ENCODE assay signal across 8 cellular contexts in the genomic region with DNA sequence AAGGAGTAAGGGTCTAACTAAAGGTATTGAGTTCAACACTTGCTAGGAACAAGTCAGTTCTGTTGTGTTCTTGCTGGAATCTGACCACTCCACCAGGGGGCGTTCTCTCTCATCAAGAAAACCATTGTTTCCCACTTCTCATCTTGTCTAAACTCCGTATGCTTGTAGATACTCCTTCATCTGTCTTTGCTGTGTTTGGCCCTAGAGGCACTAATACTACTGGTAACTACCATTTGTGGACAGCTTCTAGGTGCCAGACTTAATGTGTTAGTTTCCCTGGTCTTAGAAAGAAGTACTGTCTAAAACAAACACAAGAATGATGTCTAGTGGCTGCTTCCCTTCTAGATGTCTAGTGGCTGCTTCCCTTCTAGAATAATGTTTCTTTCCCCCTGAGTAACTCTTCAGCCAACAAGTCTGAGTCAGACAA. TPM values are rescaled to one million over a fixed set of nuclear protein-coding genes. Genes with fewer than 3 reads are reported as not detected.
A peak's percentile ranks its signal among the peaks of the same experiment; 100 is the strongest.
DNase-seq lines count a peak whose midpoint lies in the region; ATAC-seq, FAIRE-seq and TF ChIP-seq lines count a peak whose summit lies in the region.

No MANE protein-coding gene starts in this region.

- H3K36me3 Mint-ChIP-seq in brain, result peaks cover 61% of the 10 kb centered on the region

- DNase-seq in A673 (ENCODE audit: low spot score), result peak; percentile 86
- peak; percentile 26 for DNase-seq in GM19239 (ENCODE audit: insufficient read length, low spot score)
- DNase-seq in NCI-H2107 treated with DMSO at 0.1 percent for 48 hours (lab: John Stamatoyannopoulos, UW; ENCODE audit: unreplicated experiment), result peak; percentile 55
- DNase-seq in UCSD-AML1 (lab: John Stamatoyannopoulos, UW; ENCODE audit: unreplicated experiment), result peak; percentile 62
- peak; percentile 72 for DNase-seq in iPS DF 6.9 (ENCODE audit: low read depth, low spot score)
- peak; percentile 81 for DNase-seq in spleen

- peaks cover 0 to 20% (median 12%) of the 10 kb centered on the region in 5 experiments for H3K9me3 Mint-ChIP-seq in brain

- CTCF ChIA-PET in A673 (lab: Charles Lee), result interaction anchor here (3.0 kb wide), 1 partner anchor 148 kb away, joined by 21 read pairs; no protein-coding TSS in a partner anchor

- no peaks in the 10 kb centered on the region for H3K4me1 Mint-ChIP-seq in brain

- H3K9me3 ChIP-seq in A673 (ENCODE audit: low read depth, low read length, poor library complexity, severe bottlenecking) (no peaks in the 10 kb centered on the region), iPS DF 6.9 (ENCODE audit: control insufficient read depth, insufficient read depth, low read length) (no peaks in the 10 kb centered on the region), spleen (peaks cover 3 to 22% (median 21%) of the 10 kb centered on the region in 8 donors)

- H3K27ac Mint-ChIP-seq in brain, result no peak overlapping the region

- H3K27ac ChIP-seq in A673 (ENCODE audit: low read depth, low read length, poor library complexity, severe bottlenecking), result no peak overlapping the region
- no peak overlapping the region for H3K27ac ChIP-seq in iPS DF 6.9 (ENCODE audit: low read length)
- no peak overlapping the region for H3K27ac ChIP-seq in spleen

- H3K4me3 ChIP-seq in A673 (ENCODE audit: low read depth, low read length, poor library complexity, severe bottlenecking), result no peak overlapping the region
- no peak overlapping the region for H3K4me3 ChIP-seq in iPS DF 6.9 (ENCODE audit: low read length)
- no peak overlapping the region for H3K4me3 ChIP-seq in spleen

- FAIRE-seq in GM19239 (lab: Jason Lieb, UNC), result peak; percentile 92

- intact Hi-C loops in A673 (cut with micrococcal nuclease; ENCODE audit: unreplicated experiment) (loop anchor here (1.0 to 10.0 kb wide), 2 partner anchors 148 to 469 kb away; no protein-coding TSS in a partner anchor), spleen (cut with DNase I; ENCODE audit: low total_unique reads) (loop anchor here (2.0 kb wide), 1 partner anchor 149 kb away; no protein-coding TSS in a partner anchor)

- TF ChIP-seq POLR2A in spleen (IDR thresholded peaks at IDR 0.05), result no peak

- no peak for ATAC-seq in HG02610 (IDR thresholded peaks at IDR 0.05; ENCODE audit: unreplicated experiment)

- H3K27me3 Mint-ChIP-seq in brain, result peaks cover 5% of the 10 kb centered on the region

- WGBS in iPS DF 6.9 (ENCODE audit: insufficient coverage, insufficient read length), result no CpG with 5 or more reads among the region's 2 CpGs
- WGBS in spleen, 5 donors, result 3 to 12% (median 4%) methylated on average over 2 of the region's 2 CpGs

- BruUV-seq in A673 (replicated peaks; lab: Mats Ljungman, UMichigan), result no TSS peak

- POLR2A ChIA-PET in A673 (lab: Charles Lee; ENCODE audit: low non-redundant PET), result no interaction called here

- no peak overlapping the region for H3K4me3 Mint-ChIP-seq in brain

- TF ChIP-seq CTCF in A673 (conservative IDR thresholded peaks at IDR 0.05; ENCODE audit: low read depth, low read length), result peak; percentile 86
- peak; percentile 73 to 79 for TF ChIP-seq CTCF in brain (conservative IDR thresholded peaks at IDR 0.05)
- TF ChIP-seq CTCF in spleen (IDR thresholded peaks at IDR 0.05 in 8 of 11, conservative IDR thresholded peaks at IDR 0.05 in 3 of 11), result peak; percentile 40 to 87 (median 81)

- H3K4me1 ChIP-seq in A673 (ENCODE audit: insufficient read depth, low read length, poor library complexity, severe bottlenecking) (no peaks in the 10 kb centered on the region), iPS DF 6.9 (ENCODE audit: control insufficient read depth, insufficient read depth, low read length) (no peaks in the 10 kb centered on the region), spleen (peaks cover 0 to 7% (median 4%) of the 10 kb centered on the region in 6 donors)

- H3K36me3 ChIP-seq in A673 (ENCODE audit: insufficient read depth, low read length, poor library complexity, severe bottlenecking), result no peaks in the 10 kb centered on the region
- no peaks in the 10 kb centered on the region; the same call in 1 of the 2 replicates for H3K36me3 ChIP-seq in iPS DF 6.9 (ENCODE audit: control insufficient read depth, insufficient read depth, low read length)
- H3K36me3 ChIP-seq in spleen, result peaks cover 0 to 8% (median 0%) of the 10 kb centered on the region in 6 donors

- H3K27me3 ChIP-seq in A673 (replicated peaks; ENCODE audit: insufficient read depth, low read depth, low read length, poor library complexity) (no peaks in the 10 kb centered on the region), iPS DF 6.9 (ENCODE audit: control insufficient read depth, insufficient read depth, low read length) (no peaks in the 10 kb centered on the region), spleen (replicated peaks in 1 of 7) (no peaks in the 10 kb centered on the region)

RNA-seq across cellular contexts. Expression of gene PTPDC1, which starts 18.7 kb away (rescaled TPM):
- 3.5 and 5.1 TPM in 2 replicates for total RNA-seq in A673 (2021)
- polyA plus RNA-seq in brain (ENCODE audit: insufficient read depth, low read depth, low replicate concordance), result 10.2 TPM
- 10 to 100 TPM in 1 of 7 donors, 1 to 10 TPM in 6; 3.8 to 10.5 (median 6.2) TPM for total RNA-seq in spleen
- polyA plus RNA-seq in spleen, result 1 to 10 TPM; 1.9 to 2.4 (median 2.2) TPM

Comparison
In these comparisons a context has a peak if more than half of its experiments do, and no peak if none do; other contexts are left out.
1. DNase-seq: peak in every context shown above with its lines; median percentile 86 in A673; 81 in spleen; 72 in iPS DF 6.9; 62 in UCSD-AML1; 55 in NCI-H2107 treated with DMSO at 0.1 percent for 48 hours; 26 in GM19239.